Comparison of ENCODE assay signal across 2 cellular contexts in genomic region chr14:39258782-39259545, GRCh38.
TF ChIP-seq lines count a peak whose summit lies in the region.

No MANE protein-coding gene starts in this region.

TF ChIP-seq in HepG2, 621 proteins besides CTCF, POLR2A, EP300 and RAD21:
- TF ChIP-seq ZNF598 (CRISPR knock-in tag; IDR thresholded peaks at IDR 0.05; ENCODE audit: borderline replicate concordance) = 0 out of 2 replicates have a peak, but pooled peaks have one; percentile 19
- TF ChIP-seq ZNF687 (CRISPR knock-in tag; IDR thresholded peaks at IDR 0.05) = peak; percentile 34
- 0 out of 2 replicates have a peak, but pooled peaks have one; percentile 35 for TF ChIP-seq ZNF33B (CRISPR knock-in tag; IDR thresholded peaks at IDR 0.05)
- TF ChIP-seq TFAP4 (IDR thresholded peaks at IDR 0.05; ENCODE audit: borderline replicate concordance, low read depth) = no peak
- no peak for TF ChIP-seq MYC (CRISPR knock-in tag; IDR thresholded peaks at IDR 0.05; ENCODE audit: borderline replicate concordance)

TF ChIP-seq in K562, 482 proteins besides CTCF, POLR2A, EP300 and RAD21:
- TF ChIP-seq ZNF212 (CRISPR knock-in tag; IDR thresholded peaks at IDR 0.05) = no peak
- TF ChIP-seq E2F6 (IDR thresholded peaks at IDR 0.05; ENCODE audit: borderline replicate concordance in 1 of 2, extremely low read depth in 1 of 2, insufficient read depth in 1 of 2, insufficient read length in 1 of 2, low read depth in 1 of 2, low read length in 1 of 2, poor library complexity in 1 of 2, severe bottlenecking in 1 of 2) = no peak
- no peak for TF ChIP-seq USF2 (CRISPR knock-in tag; IDR thresholded peaks at IDR 0.05)
- no peak for TF ChIP-seq POLR2AphosphoS5 (IDR thresholded peaks at IDR 0.05; ENCODE audit: control insufficient read depth, insufficient read depth, low read depth, low read length)
- no peak for TF ChIP-seq KLF10 (CRISPR knock-in tag; IDR thresholded peaks at IDR 0.05)
- TF ChIP-seq KLF6 (CRISPR knock-in tag; IDR thresholded peaks at IDR 0.05; ENCODE audit: borderline replicate concordance) = no peak
- TF ChIP-seq PCBP1 (IDR thresholded peaks at IDR 0.05; ENCODE audit: low read depth, low read length, poor library complexity, severe bottlenecking) = no peak
- no peak for TF ChIP-seq ZNF561 (CRISPR knock-in tag; conservative IDR thresholded peaks at IDR 0.05)
- no peak for TF ChIP-seq TCFL5 (CRISPR knock-in tag; conservative IDR thresholded peaks at IDR 0.05)
- no peak for TF ChIP-seq BRCA1 (IDR thresholded peaks at IDR 0.05)
- TF ChIP-seq BRCA1 (CRISPR knock-in tag; IDR thresholded peaks at IDR 0.05) = no peak
- no peak for TF ChIP-seq ZNF57 (CRISPR knock-in tag; IDR thresholded peaks at IDR 0.05)
- TF ChIP-seq TRIM25 (IDR thresholded peaks at IDR 0.05; ENCODE audit: borderline replicate concordance) = no peak
- no peak for TF ChIP-seq ZNF407 (IDR thresholded peaks at IDR 0.05; ENCODE audit: low read depth)
- TF ChIP-seq ILK (tag; IDR thresholded peaks at IDR 0.05; ENCODE audit: borderline replicate concordance, low read depth) = no peak
- TF ChIP-seq RFX5 (IDR thresholded peaks at IDR 0.05; ENCODE audit: low read depth, low read length) = no peak
- no peak for TF ChIP-seq ZNF23 (CRISPR knock-in tag; IDR thresholded peaks at IDR 0.05)
- TF ChIP-seq ZNF174 (CRISPR knock-in tag; IDR thresholded peaks at IDR 0.05) = no peak
